Comparison of ENCODE assay signal across 1 cellular context in genomic region chr18:10090668-10091067, GRCh38.
TF ChIP-seq lines count a peak whose summit lies in the region.

No MANE protein-coding gene starts in this region.

TF ChIP-seq in HepG2, 621 proteins besides CTCF, POLR2A, EP300 and RAD21 (continued from another document):
- TF ChIP-seq, protein P1, sequence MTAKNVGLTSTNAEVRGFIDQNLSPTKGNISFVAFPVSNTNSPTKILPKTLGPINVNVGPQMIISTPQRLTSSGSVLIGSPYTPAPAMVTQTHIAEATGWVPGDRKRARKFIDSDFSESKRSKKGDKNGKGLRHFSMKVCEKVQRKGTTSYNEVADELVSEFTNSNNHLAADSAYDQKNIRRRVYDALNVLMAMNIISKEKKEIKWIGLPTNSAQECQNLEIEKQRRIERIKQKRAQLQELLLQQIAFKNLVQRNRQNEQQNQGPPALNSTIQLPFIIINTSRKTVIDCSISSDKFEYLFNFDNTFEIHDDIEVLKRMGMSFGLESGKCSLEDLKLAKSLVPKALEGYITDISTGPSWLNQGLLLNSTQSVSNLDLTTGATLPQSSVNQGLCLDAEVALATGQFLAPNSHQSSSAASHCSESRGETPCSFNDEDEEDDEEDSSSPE (CRISPR knock-in tag; IDR thresholded peaks at IDR 0.05) = no peak
- TF ChIP-seq TEAD3 (CRISPR knock-in tag; optimal IDR thresholded peaks at IDR 0.05; ENCODE audit: borderline replicate concordance) = peak; percentile 44
- TF ChIP-seq PAXIP1 (CRISPR knock-in tag; conservative IDR thresholded peaks at IDR 0.05) = peak; percentile 56; the same call in 1 of the 2 replicates
- TF ChIP-seq CENPX (CRISPR knock-in tag; IDR thresholded peaks at IDR 0.05) = no peak
- TF ChIP-seq HNF4A (CRISPR knock-in tag; IDR thresholded peaks at IDR 0.05) = peak; percentile 73
- TF ChIP-seq AGO1 (IDR thresholded peaks at IDR 0.05; ENCODE audit: low read depth, low read length, poor library complexity, severe bottlenecking) = no peak
- TF ChIP-seq MAFG (CRISPR knock-in tag; IDR thresholded peaks at IDR 0.05) = no peak
- TF ChIP-seq, protein P2, sequence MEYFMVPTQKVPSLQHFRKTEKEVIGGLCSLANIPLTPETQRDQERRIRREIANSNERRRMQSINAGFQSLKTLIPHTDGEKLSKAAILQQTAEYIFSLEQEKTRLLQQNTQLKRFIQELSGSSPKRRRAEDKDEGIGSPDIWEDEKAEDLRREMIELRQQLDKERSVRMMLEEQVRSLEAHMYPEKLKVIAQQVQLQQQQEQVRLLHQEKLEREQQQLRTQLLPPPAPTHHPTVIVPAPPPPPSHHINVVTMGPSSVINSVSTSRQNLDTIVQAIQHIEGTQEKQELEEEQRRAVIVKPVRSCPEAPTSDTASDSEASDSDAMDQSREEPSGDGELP (IDR thresholded peaks at IDR 0.05; ENCODE audit: borderline replicate concordance, low read depth) = peak; percentile 36; the same call in 1 of the 2 replicates
- no peak for TF ChIP-seq MIER3 (CRISPR knock-in tag; IDR thresholded peaks at IDR 0.05; ENCODE audit: borderline replicate concordance)
- TF ChIP-seq ARID3A (IDR thresholded peaks at IDR 0.05; ENCODE audit: low read depth, low read length) = 0 out of 2 replicates have a peak, but pooled peaks have one; percentile 23
- TF ChIP-seq ZNF563 (CRISPR knock-in tag; IDR thresholded peaks at IDR 0.05) = no peak
- 0 out of 2 replicates have a peak, but pooled peaks have one; percentile 32 for TF ChIP-seq SALL1 (CRISPR knock-in tag; IDR thresholded peaks at IDR 0.05)
- no peak for TF ChIP-seq LCORL (IDR thresholded peaks at IDR 0.05)
- TF ChIP-seq LCORL (CRISPR knock-in tag; IDR thresholded peaks at IDR 0.05) = 0 out of 2 replicates have a peak, but pooled peaks have one; percentile 26
